Comparison of ENCODE assay signal across 13 cellular contexts in genomic region chr5:132371603-132371994, GRCh38. TPM values are rescaled to one million over a fixed set of nuclear protein-coding genes. Genes with fewer than 3 reads are reported as not detected.
DNase-seq lines count a peak whose midpoint lies in the region; ATAC-seq and TF ChIP-seq lines count a peak whose summit lies in the region.
"Had no signal": no experiment of that assay in that cellular context is flagged by ENCODE, and none has a peak within 500 bp of the region (broad histone marks: within the 10 kb centered on the region; RNA-seq: fewer than 3 reads in every experiment).

No MANE protein-coding gene starts in this region.

- CTCF ChIA-PET in CD8-positive, alpha-beta T cell (lab: Charles Lee): interaction anchor here (0.9 to 1.6 kb wide), 4 partner anchors 11 to 130 kb away, joined by 3 to 5 read pairs (median 4); no protein-coding TSS in a partner anchor
- CTCF ChIA-PET in HEK293 (lab: Yijun Ruan, JAX): interaction anchor here (0.6 to 1.3 kb wide), 5 partner anchors 12 to 133 kb away, joined by 3 to 4 read pairs (median 3); no protein-coding TSS in a partner anchor

- no peak for TF ChIP-seq CTCF in CD8-positive, alpha-beta T cell (IDR thresholded peaks at IDR 0.05)
- TF ChIP-seq CTCF in HEK293 (tag by site-specific recombination; IDR thresholded peaks at IDR 0.05) (no peak), neural crest cell (conservative IDR thresholded peaks at IDR 0.05) (no peak), sigmoid colon (IDR thresholded peaks at IDR 0.05) (no peak)

- H3K27ac Mint-ChIP-seq in CD8-positive, alpha-beta T cell: peak overlapping the region; percentile 32
- peak overlapping the region; percentile 84 for H3K27ac Mint-ChIP-seq in central memory CD8-positive, alpha-beta T cell (ENCODE audit: low read depth)
- no peak overlapping the region for H3K27ac Mint-ChIP-seq in neural crest cell (ENCODE audit: unreplicated experiment)

- TF ChIP-seq EP300 in sigmoid colon (IDR thresholded peaks at IDR 0.05): no peak

- DNase-seq in CD8-positive, alpha-beta T cell: no peak
- DNase-seq in central memory CD8-positive, alpha-beta T cell (ENCODE audit: low spot score in 2 of 2): no peak
- DNase-seq in neural crest cell (ENCODE audit: low read depth, low spot score): no peak
- DNase-seq in NCI-H2081 treated with DMSO at 0.1 percent for 48 hours (lab: John Stamatoyannopoulos, UW): no peak
- DNase-seq in nucleus accumbens (lab: John Stamatoyannopoulos, UW): no peak
- DNase-seq in sigmoid colon: no peak
- DNase-seq: activated CD4-positive, CD25-positive, alpha-beta regulatory T cell; activated naive CD4-positive, alpha-beta T cell; left ventricle myocardium superior; NCI-H1092 treated with DMSO at 0.1 percent for 48 hours; stimulated activated CD4-positive, alpha-beta T cell treated with anti-CD3 and anti-CD28 coated beads, Interleukin-4, amount 100 ng/mL, for 24 hours had no signal

- H3K4me3 Mint-ChIP-seq in CD8-positive, alpha-beta T cell: peak overlapping the region; percentile 81
- peak overlapping the region; percentile 79 for H3K4me3 Mint-ChIP-seq in central memory CD8-positive, alpha-beta T cell
- peak overlapping the region; percentile 79 for H3K4me3 Mint-ChIP-seq in neural crest cell

- 88 to 89% methylated on average over 5 of the region's 5 CpGs for WGBS in sigmoid colon, 2 donors

- H3K9me3 Mint-ChIP-seq in CD8-positive, alpha-beta T cell: no peaks in the 10 kb centered on the region
- no peaks in the 10 kb centered on the region for H3K9me3 Mint-ChIP-seq in central memory CD8-positive, alpha-beta T cell
- no peaks in the 10 kb centered on the region for H3K9me3 Mint-ChIP-seq in neural crest cell

- no peaks in the 10 kb centered on the region for H3K36me3 ChIP-seq in CD8-positive, alpha-beta T cell (ENCODE audit: insufficient read depth, low read length)
- H3K36me3 ChIP-seq in HEK293 (ENCODE audit: control insufficient read depth in 2 of 2, insufficient read depth in 1 of 2, low read length in 2 of 2) (peaks cover 0 to 9% of the 10 kb centered on the region in 2 experiments; a peak in 1 of 3 replicates), sigmoid colon (no peaks in the 10 kb centered on the region)
- H3K36me3 ChIP-seq: prostate gland had no signal

- POLR2A ChIA-PET in CD8-positive, alpha-beta T cell (lab: Charles Lee): no interaction called here
- POLR2A ChIA-PET in HEK293 (lab: Yijun Ruan, JAX): interaction anchor here (1.0 kb wide), 1 partner anchor 78 kb away, joined by 3 read pairs; no protein-coding TSS in a partner anchor

- no peaks in the 10 kb centered on the region for H3K27me3 Mint-ChIP-seq in CD8-positive, alpha-beta T cell (ENCODE audit: low read depth)
- H3K27me3 Mint-ChIP-seq in central memory CD8-positive, alpha-beta T cell: no peaks in the 10 kb centered on the region
- H3K27me3 Mint-ChIP-seq in neural crest cell (ENCODE audit: low read depth): peaks cover 10% of the 10 kb centered on the region

- no peak for ATAC-seq in CD8-positive, alpha-beta T cell
- no peak for ATAC-seq in central memory CD8-positive, alpha-beta T cell (replicated peaks; ENCODE audit: extremely low read depth, poor library complexity, severe bottlenecking)

- no peak for TF ChIP-seq POLR2A in sigmoid colon (IDR thresholded peaks at IDR 0.05)

- no peaks in the 10 kb centered on the region for H3K36me3 Mint-ChIP-seq in CD8-positive, alpha-beta T cell
- H3K36me3 Mint-ChIP-seq in central memory CD8-positive, alpha-beta T cell (ENCODE audit: insufficient read depth): peaks cover 2% of the 10 kb centered on the region
- no peaks in the 10 kb centered on the region for H3K36me3 Mint-ChIP-seq in neural crest cell (ENCODE audit: low read depth)

- intact Hi-C loops in CD8-positive, alpha-beta T cell (cut with DNase I, micrococcal nuclease): loop anchor here in 1 of 2 experiments (5.0 kb wide), 1 partner anchor 79 kb away; the partner anchor contains the start of gene SLC22A4
- intact Hi-C loops in sigmoid colon (cut with DNase I): no loop called here

- H3K9me3 ChIP-seq in CD8-positive, alpha-beta T cell (ENCODE audit: low read length): no peaks in the 10 kb centered on the region
- no peaks in the 10 kb centered on the region for H3K9me3 ChIP-seq in HEK293 (ENCODE audit: control insufficient read depth, insufficient read depth, low read depth, low read length)
- H3K9me3 ChIP-seq in sigmoid colon: no peaks in the 10 kb centered on the region
- H3K9me3 ChIP-seq: prostate gland had no signal

- H3K4me1 ChIP-seq in CD8-positive, alpha-beta T cell (ENCODE audit: insufficient read depth, low read length): peaks cover 15% of the 10 kb centered on the region
- no peaks in the 10 kb centered on the region for H3K4me1 ChIP-seq in HEK293 (ENCODE audit: control insufficient read depth, insufficient read depth, low read length)
- peaks cover 0 to 33% (median 26%) of the 10 kb centered on the region in 4 donors for H3K4me1 ChIP-seq in sigmoid colon

- no peak overlapping the region for H3K27ac ChIP-seq in CD8-positive, alpha-beta T cell (ENCODE audit: low read depth, low read length)
- no peak overlapping the region for H3K27ac ChIP-seq in HEK293 (ENCODE audit: extremely low read depth, low read depth, low read length)
- H3K27ac ChIP-seq in sigmoid colon: peak overlapping the region in 1 of 4 donors; percentile 89

- H3K4me3 ChIP-seq in CD8-positive, alpha-beta T cell (ENCODE audit: low read depth, low read length): no peak overlapping the region
- H3K4me3 ChIP-seq in HEK293 (ENCODE audit: low read depth, low read length) (no peak overlapping the region), sigmoid colon (no peak overlapping the region)

- H3K27me3 ChIP-seq in CD8-positive, alpha-beta T cell (ENCODE audit: insufficient read depth, low read length): no peaks in the 10 kb centered on the region
- no peaks in the 10 kb centered on the region for H3K27me3 ChIP-seq in sigmoid colon

- peaks cover 31% of the 10 kb centered on the region for H3K4me1 Mint-ChIP-seq in CD8-positive, alpha-beta T cell (ENCODE audit: low read depth)
- peaks cover 30% of the 10 kb centered on the region for H3K4me1 Mint-ChIP-seq in central memory CD8-positive, alpha-beta T cell
- H3K4me1 Mint-ChIP-seq in neural crest cell: peaks cover 4% of the 10 kb centered on the region

TF ChIP-seq in HEK293, 187 proteins besides CTCF, POLR2A, EP300 and RAD21 (continues in another document):
- TF ChIP-seq, protein P1, sequence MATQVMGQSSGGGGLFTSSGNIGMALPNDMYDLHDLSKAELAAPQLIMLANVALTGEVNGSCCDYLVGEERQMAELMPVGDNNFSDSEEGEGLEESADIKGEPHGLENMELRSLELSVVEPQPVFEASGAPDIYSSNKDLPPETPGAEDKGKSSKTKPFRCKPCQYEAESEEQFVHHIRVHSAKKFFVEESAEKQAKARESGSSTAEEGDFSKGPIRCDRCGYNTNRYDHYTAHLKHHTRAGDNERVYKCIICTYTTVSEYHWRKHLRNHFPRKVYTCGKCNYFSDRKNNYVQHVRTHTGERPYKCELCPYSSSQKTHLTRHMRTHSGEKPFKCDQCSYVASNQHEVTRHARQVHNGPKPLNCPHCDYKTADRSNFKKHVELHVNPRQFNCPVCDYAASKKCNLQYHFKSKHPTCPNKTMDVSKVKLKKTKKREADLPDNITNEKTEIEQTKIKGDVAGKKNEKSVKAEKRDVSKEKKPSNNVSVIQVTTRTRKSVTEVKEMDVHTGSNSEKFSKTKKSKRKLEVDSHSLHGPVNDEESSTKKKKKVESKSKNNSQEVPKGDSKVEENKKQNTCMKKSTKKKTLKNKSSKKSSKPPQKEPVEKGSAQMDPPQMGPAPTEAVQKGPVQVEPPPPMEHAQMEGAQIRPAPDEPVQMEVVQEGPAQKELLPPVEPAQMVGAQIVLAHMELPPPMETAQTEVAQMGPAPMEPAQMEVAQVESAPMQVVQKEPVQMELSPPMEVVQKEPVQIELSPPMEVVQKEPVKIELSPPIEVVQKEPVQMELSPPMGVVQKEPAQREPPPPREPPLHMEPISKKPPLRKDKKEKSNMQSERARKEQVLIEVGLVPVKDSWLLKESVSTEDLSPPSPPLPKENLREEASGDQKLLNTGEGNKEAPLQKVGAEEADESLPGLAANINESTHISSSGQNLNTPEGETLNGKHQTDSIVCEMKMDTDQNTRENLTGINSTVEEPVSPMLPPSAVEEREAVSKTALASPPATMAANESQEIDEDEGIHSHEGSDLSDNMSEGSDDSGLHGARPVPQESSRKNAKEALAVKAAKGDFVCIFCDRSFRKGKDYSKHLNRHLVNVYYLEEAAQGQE (tag by site-specific recombination; IDR thresholded peaks at IDR 0.05): no peak
- TF ChIP-seq ZSCAN4 (tag by site-specific recombination; IDR thresholded peaks at IDR 0.05) (no peak), ZNF221 (tag by site-specific recombination; IDR thresholded peaks at IDR 0.05; ENCODE audit: borderline replicate concordance) (no peak), ZNF623 (tag by site-specific recombination; IDR thresholded peaks at IDR 0.05) (no peak), ZNF664 (tag by site-specific recombination; IDR thresholded peaks at IDR 0.05) (no peak), MZF1 (tag by site-specific recombination; IDR thresholded peaks at IDR 0.05; ENCODE audit: borderline replicate concordance) (no peak), ZNF404 (tag by site-specific recombination; IDR thresholded peaks at IDR 0.05) (no peak), ZIC2 (tag by site-specific recombination; IDR thresholded peaks at IDR 0.05) (peak; percentile 95), ZNF341 (tag by site-specific recombination; IDR thresholded peaks at IDR 0.05; ENCODE audit: low read depth) (peak; percentile 24; the same call in 1 of the 2 replicates), ZNF747 (tag by site-specific recombination; IDR thresholded peaks at IDR 0.05) (no peak), ZNF677 (tag by site-specific recombination; IDR thresholded peaks at IDR 0.05) (no peak), ZNF2 (tag by site-specific recombination; IDR thresholded peaks at IDR 0.05) (no peak), ZXDB (tag by site-specific recombination; IDR thresholded peaks at IDR 0.05) (no peak), ZNF544 (tag by site-specific recombination; IDR thresholded peaks at IDR 0.05) (no peak), ZEB2 (tag by site-specific recombination; IDR thresholded peaks at IDR 0.05) (no peak)

RNA-seq across cellular contexts. Expression of gene SLC22A5, which starts 2.1 kb away (rescaled TPM):
- total RNA-seq in CD8-positive, alpha-beta T cell: 1 to 10 TPM; 4.5 to 5.3 TPM
- total RNA-seq in neural crest cell (5.6 and 6.4 TPM in 2 replicates), sigmoid colon (1 to 10 TPM; 3.6 to 9.9 (median 6.3) TPM)
- 10 to 100 TPM in 1 of 3 donors, 1 to 10 TPM in 2; 6.0 to 11.9 (median 9.0) TPM for polyA plus RNA-seq in sigmoid colon
